ENCODE assay signal across 9 cellular contexts in the genomic region with DNA sequence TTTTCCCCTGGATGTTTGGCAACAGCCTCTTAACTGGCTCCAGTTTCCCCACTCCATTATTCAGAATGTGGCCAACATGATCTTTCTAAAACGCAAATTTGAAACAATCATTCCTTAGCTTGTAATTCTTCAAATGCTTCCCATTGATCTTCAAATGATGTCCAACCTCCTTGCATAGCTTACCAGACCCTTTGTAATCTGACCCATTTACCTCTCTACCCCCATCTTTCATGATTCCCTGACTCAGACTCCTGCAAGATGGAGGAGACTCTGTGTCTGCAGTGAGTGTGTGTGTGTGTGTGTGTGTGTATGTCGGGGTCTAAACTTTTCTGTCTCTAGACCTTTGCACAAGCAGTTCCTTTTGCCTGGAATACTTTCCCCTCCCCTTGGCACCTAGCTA.
"Had no signal": no experiment of that assay in that cellular context is flagged by ENCODE, and none has a peak within 500 bp of the region (broad histone marks: within the 10 kb centered on the region; RNA-seq: fewer than 3 reads in every experiment).

No MANE protein-coding gene starts in this region.

- H3K27ac Mint-ChIP-seq: HFFc6 had no signal

- H3K4me3 ChIP-seq: GM23248, HAP-1 had no signal

- FAIRE-seq: HepG2 had no signal

- H3K9me3 Mint-ChIP-seq: HFFc6 had no signal

- H3K4me3 Mint-ChIP-seq: HFFc6, IgD-negative memory B cell had no signal

- H3K9ac ChIP-seq: GM23248 had no signal

- H3K27me3 Mint-ChIP-seq: IgD-negative memory B cell had no signal

- H2AFZ ChIP-seq: GM23248 had no signal

- H3K27ac ChIP-seq: GM23248, HL-60 had no signal

- DNase-seq: GM23248, GOT3, H7, HFFc6, KBM-7 had no signal

- H3K36me3 ChIP-seq: HAP-1 had no signal

- H3K4me1 ChIP-seq: HAP-1 had no signal

- H3K9me3 ChIP-seq: HAP-1 had no signal

- ATAC-seq: HepG2 had no signal
